ENCODE assay signal across 16 cellular contexts in genomic region chr10:126783806-126784205, GRCh38.
"Had no signal": no experiment of that assay in that cellular context is flagged by ENCODE, and none has a peak within 500 bp of the region (broad histone marks: within the 10 kb centered on the region; RNA-seq: fewer than 3 reads in every experiment).

No MANE protein-coding gene starts in this region.

- H3K4me3 Mint-ChIP-seq: endodermal cell; naive thymus-derived CD8-positive, alpha-beta T cell had no signal

- H3K36me3 Mint-ChIP-seq: naive thymus-derived CD8-positive, alpha-beta T cell had no signal

- H3K4me1 Mint-ChIP-seq: endodermal cell; naive thymus-derived CD8-positive, alpha-beta T cell had no signal

- H3K27ac Mint-ChIP-seq: endodermal cell; naive thymus-derived CD8-positive, alpha-beta T cell had no signal

- ATAC-seq: foreskin keratinocyte; mucosa of descending colon; naive thymus-derived CD8-positive, alpha-beta T cell; psoas muscle; sciatic nerve had no signal

- DNase-seq: effector CD4-positive, alpha-beta T cell; endodermal cell; erythroblast; foreskin keratinocyte; mucosa of descending colon; naive thymus-derived CD8-positive, alpha-beta T cell; psoas muscle; retina; spleen; stimulated activated CD4-positive, alpha-beta T cell treated with anti-CD3 and anti-CD28 coated beads, Interleukin-2, amount 100 ng/mL, for 24 hours; stimulated activated CD4-positive, alpha-beta T cell treated with anti-CD3 and anti-CD28 coated beads, Interleukin-4, amount 100 ng/mL, for 4 hours; stimulated activated naive CD4-positive, alpha-beta T cell; stomach; substantia nigra; transverse colon had no signal
